Comparison of ENCODE assay signal across 19 cellular contexts in the genomic region with DNA sequence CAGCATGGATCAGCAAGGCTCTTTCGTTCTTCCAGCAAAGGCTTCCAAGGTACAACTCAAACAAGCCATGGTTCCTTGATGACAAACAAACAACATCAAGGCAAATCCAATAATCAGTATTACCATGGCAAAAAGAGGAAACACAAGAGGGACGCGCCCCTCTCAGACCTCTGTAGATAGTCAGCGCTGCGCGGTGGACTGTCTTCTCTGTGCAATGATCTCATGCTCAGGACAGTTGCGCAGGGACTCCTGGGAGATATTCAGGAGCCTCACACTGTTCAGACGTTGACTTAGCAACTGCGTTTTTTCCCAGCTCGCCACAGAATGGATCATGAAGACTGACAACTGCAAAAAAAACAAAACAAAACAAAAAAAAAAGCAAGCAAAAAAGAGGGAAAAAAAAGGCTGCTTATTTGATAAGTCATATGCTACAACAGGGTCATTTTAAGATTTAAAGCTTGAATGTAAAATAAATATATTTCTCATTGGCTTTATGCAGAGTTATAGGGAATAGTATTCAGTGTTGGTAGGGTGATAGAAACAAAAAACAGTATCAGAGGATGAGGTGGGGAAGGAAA.
"Had no signal": no experiment of that assay in that cellular context is flagged by ENCODE, and none has a peak within 500 bp of the region (broad histone marks: within the 10 kb centered on the region; RNA-seq: fewer than 3 reads in every experiment).

No MANE protein-coding gene starts in this region.

- ATAC-seq: activated CD8-positive, alpha-beta T cell treated with anti-CD3 and anti-CD28 coated beads, Interleukin-2, amount 10 ng/mL, durations not matched to agents 7 days and 5 days; left ventricle myocardium superior; right lobe of liver had no signal

- DNase-seq: activated CD4-positive, alpha-beta T cell treated with anti-CD3 and anti-CD28 coated beads, Interleukin-2, amount 10 ng/mL, durations not matched to agents 7 days and 5 days; activated CD8-positive, alpha-beta T cell treated with anti-CD3 and anti-CD28 coated beads, Interleukin-2, amount 10 ng/mL, durations not matched to agents 7 days and 5 days; activated naive CD4-positive, alpha-beta T cell treated with Interleukin-2 at 50 U/mL for 16 hours; activated naive CD8-positive, alpha-beta T cell treated with anti-CD3 and anti-CD28 coated beads for 36 hours; central memory CD4-positive, alpha-beta T cell; dermis blood vessel endothelial cell; effector CD8-positive, alpha-beta T cell; glutamatergic neuron; hypothalamus; left ventricle myocardium superior; midbrain; nucleus accumbens; right lobe of liver; stimulated activated CD4-positive, alpha-beta T cell treated with anti-CD3 and anti-CD28 coated beads, Interleukin-2, amount 100 ng/mL, for 24 hours; T1000; transverse colon had no signal

- H3K27me3 Mint-ChIP-seq: activated CD4-positive, alpha-beta T cell treated with anti-CD3 and anti-CD28 coated beads, Interleukin-2, amount 10 ng/mL, durations not matched to agents 7 days and 5 days; activated naive CD8-positive, alpha-beta T cell treated with anti-CD3 and anti-CD28 coated beads for 36 hours had no signal

- H3K4me1 ChIP-seq: right lobe of liver, transverse colon had no signal

- H3K9me3 ChIP-seq: right lobe of liver, transverse colon had no signal

- H3K9me3 Mint-ChIP-seq: activated CD4-positive, alpha-beta T cell treated with anti-CD3 and anti-CD28 coated beads, Interleukin-2, amount 10 ng/mL, durations not matched to agents 7 days and 5 days; activated naive CD8-positive, alpha-beta T cell treated with anti-CD3 and anti-CD28 coated beads for 36 hours; stimulated activated effector memory CD8-positive, alpha-beta T cell treated with anti-CD3 and anti-CD28 coated beads, Interleukin-12 subunit alpha, Interleukin-12 subunit beta, amount 100 ng/mL, for 72 hours had no signal

- H3K4me1 Mint-ChIP-seq: stimulated activated effector memory CD8-positive, alpha-beta T cell treated with anti-CD3 and anti-CD28 coated beads, Interleukin-12 subunit alpha, Interleukin-12 subunit beta, amount 100 ng/mL, for 72 hours had no signal

- H3K4me3 ChIP-seq: right lobe of liver, skin epidermis, transverse colon had no signal

- H3K27ac ChIP-seq: right lobe of liver, skin epidermis, transverse colon, VCaP had no signal

- H3K27me3 ChIP-seq: right lobe of liver, transverse colon had no signal

- H3K4me3 Mint-ChIP-seq: activated CD4-positive, alpha-beta T cell treated with anti-CD3 and anti-CD28 coated beads, Interleukin-2, amount 10 ng/mL, durations not matched to agents 7 days and 5 days; activated CD8-positive, alpha-beta T cell treated with anti-CD3 and anti-CD28 coated beads, Interleukin-2, amount 10 ng/mL, durations not matched to agents 7 days and 5 days; activated naive CD8-positive, alpha-beta T cell treated with anti-CD3 and anti-CD28 coated beads for 36 hours; stimulated activated effector memory CD8-positive, alpha-beta T cell treated with anti-CD3 and anti-CD28 coated beads, Interleukin-12 subunit alpha, Interleukin-12 subunit beta, amount 100 ng/mL, for 72 hours had no signal

- H3K27ac Mint-ChIP-seq: activated CD4-positive, alpha-beta T cell treated with anti-CD3 and anti-CD28 coated beads, Interleukin-2, amount 10 ng/mL, durations not matched to agents 7 days and 5 days; activated CD8-positive, alpha-beta T cell treated with anti-CD3 and anti-CD28 coated beads, Interleukin-2, amount 10 ng/mL, durations not matched to agents 7 days and 5 days; activated naive CD8-positive, alpha-beta T cell treated with anti-CD3 and anti-CD28 coated beads for 36 hours; stimulated activated effector memory CD8-positive, alpha-beta T cell treated with anti-CD3 and anti-CD28 coated beads, Interleukin-12 subunit alpha, Interleukin-12 subunit beta, amount 100 ng/mL, for 72 hours had no signal
